18 cellular contexts compared by ENCODE assay signal in genomic region chr2:54773233-54773632, GRCh38.
"Had no signal": no experiment of that assay in that cellular context is flagged by ENCODE, and none has a peak within 500 bp of the region (broad histone marks: within the 10 kb centered on the region; RNA-seq: fewer than 3 reads in every experiment).

No MANE protein-coding gene starts in this region.

- H3K4me3 ChIP-seq: coronary artery, dorsolateral prefrontal cortex, gastrocnemius medialis, heart right ventricle, left ventricle myocardium inferior, lung, skin epidermis, stomach, thoracic aorta had no signal

- H3K36me3 ChIP-seq: gastrocnemius medialis, heart right ventricle, left ventricle myocardium inferior, neutrophil, stomach, thoracic aorta had no signal

- H3K27ac ChIP-seq: coronary artery, dorsolateral prefrontal cortex, gastrocnemius medialis, heart right ventricle, left ventricle myocardium inferior, neutrophil, stomach, thoracic aorta had no signal

- H3K27me3 ChIP-seq: dorsolateral prefrontal cortex, gastrocnemius medialis, heart right ventricle, neutrophil, stomach had no signal

- H3K9me3 ChIP-seq: gastrocnemius medialis had no signal

- H3K4me1 ChIP-seq: heart right ventricle, left ventricle myocardium inferior, stomach had no signal

- DNase-seq: dorsolateral prefrontal cortex; effector CD8-positive, alpha-beta T cell; gastrocnemius medialis; heart right ventricle; hypothalamus; islet precursor cell; left ventricle myocardium inferior; naive thymus-derived CD8-positive, alpha-beta T cell; posterior cingulate gyrus; stimulated activated CD4-positive, alpha-beta T cell treated with anti-CD3 and anti-CD28 coated beads, Interleukin-12 subunit alpha, Interleukin-12 subunit beta, amount 100 ng/mL, for 4 hours; stimulated activated naive CD4-positive, alpha-beta T cell; stomach; substantia nigra had no signal

- H3K4me3 Mint-ChIP-seq: naive thymus-derived CD8-positive, alpha-beta T cell had no signal

- H3K27ac Mint-ChIP-seq: naive thymus-derived CD8-positive, alpha-beta T cell had no signal
